In the genomic region with DNA sequence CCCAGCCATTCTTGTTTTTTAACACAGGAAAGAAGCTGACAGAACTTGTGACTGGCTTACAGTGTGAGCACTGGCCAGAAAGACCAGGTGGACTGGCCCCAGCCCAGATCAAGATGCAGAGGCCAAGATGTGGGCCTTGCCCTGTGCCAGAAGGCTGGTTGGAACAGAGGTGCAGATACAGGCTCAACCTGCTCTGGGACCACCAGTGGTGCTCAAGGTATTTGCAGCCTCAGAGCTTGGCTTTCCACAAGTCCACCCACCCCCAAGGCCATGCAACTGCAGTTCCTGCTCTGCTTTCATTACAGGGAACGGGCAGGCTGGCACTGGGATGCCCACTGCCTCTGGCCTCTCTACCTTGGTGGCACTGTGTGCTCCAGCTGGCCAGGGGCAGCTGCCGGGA, we compare ENCODE assay signal across 15 cellular contexts.
"Had no signal": no experiment of that assay in that cellular context is flagged by ENCODE, and none has a peak within 500 bp of the region (broad histone marks: within the 10 kb centered on the region; RNA-seq: fewer than 3 reads in every experiment).

No MANE protein-coding gene starts in this region.

- H2AFZ ChIP-seq: neural progenitor cell had no signal

- DNase-seq: activated CD4-positive, alpha-beta T cell treated with anti-CD3 and anti-CD28 coated beads, Interleukin-2, amount 10 ng/mL, durations not matched to agents 7 days and 5 days; activated naive CD4-positive, alpha-beta T cell; activated naive CD8-positive, alpha-beta T cell treated with anti-CD3 and anti-CD28 coated beads, Interleukin-2, amount 50 U/mL, for 24 hours; activated T-cell treated with anti-CD3 and anti-CD28 coated beads, Interleukin-2, amount 50 U/mL, for 4 hours; effector CD8-positive, alpha-beta T cell; hippocampal formation; lower lobe of right lung; midbrain; small intestine; T-cell had no signal

- ATAC-seq: activated naive CD8-positive, alpha-beta T cell treated with anti-CD3 and anti-CD28 coated beads, Interleukin-2, amount 50 U/mL, for 24 hours; activated T-cell treated with anti-CD3 and anti-CD28 coated beads, Interleukin-2, amount 50 U/mL, for 4 hours; lower lobe of right lung; T-cell had no signal

- H3K4me2 ChIP-seq: neural progenitor cell had no signal

- H3K4me3 Mint-ChIP-seq: activated CD4-positive, alpha-beta T cell treated with anti-CD3 and anti-CD28 coated beads, Interleukin-2, amount 10 ng/mL, durations not matched to agents 7 days and 5 days; activated naive CD8-positive, alpha-beta T cell treated with anti-CD3 and anti-CD28 coated beads, Interleukin-2, amount 50 U/mL, for 24 hours; activated T-cell treated with anti-CD3 and anti-CD28 coated beads, Interleukin-2, amount 50 U/mL, for 4 hours; neural progenitor cell; T-cell had no signal

- H3K27me3 ChIP-seq: ascending aorta, neural progenitor cell, right atrium auricular region, tibial nerve had no signal

- H3K27ac Mint-ChIP-seq: activated CD4-positive, alpha-beta T cell treated with anti-CD3 and anti-CD28 coated beads, Interleukin-2, amount 10 ng/mL, durations not matched to agents 7 days and 5 days; neural progenitor cell had no signal

- H3K4me1 Mint-ChIP-seq: neural progenitor cell had no signal

- H3K27ac ChIP-seq: ascending aorta, coronary artery, lower lobe of right lung, neural progenitor cell, right atrium auricular region, tibial nerve had no signal

- H3K4me1 ChIP-seq: ascending aorta, neural progenitor cell, right atrium auricular region had no signal

- H3K9ac ChIP-seq: neural progenitor cell had no signal

- H3K4me3 ChIP-seq: ascending aorta, coronary artery, lower lobe of right lung, neural progenitor cell, right atrium auricular region, tibial nerve had no signal

- H3K9me3 ChIP-seq: ascending aorta, lower lobe of right lung, right atrium auricular region, tibial nerve had no signal

- H3K27me3 Mint-ChIP-seq: activated CD4-positive, alpha-beta T cell treated with anti-CD3 and anti-CD28 coated beads, Interleukin-2, amount 10 ng/mL, durations not matched to agents 7 days and 5 days; activated naive CD8-positive, alpha-beta T cell treated with anti-CD3 and anti-CD28 coated beads, Interleukin-2, amount 50 U/mL, for 24 hours; T-cell had no signal

- H3K9me3 Mint-ChIP-seq: activated CD4-positive, alpha-beta T cell treated with anti-CD3 and anti-CD28 coated beads, Interleukin-2, amount 10 ng/mL, durations not matched to agents 7 days and 5 days; activated naive CD8-positive, alpha-beta T cell treated with anti-CD3 and anti-CD28 coated beads, Interleukin-2, amount 50 U/mL, for 24 hours; activated T-cell treated with anti-CD3 and anti-CD28 coated beads, Interleukin-2, amount 50 U/mL, for 4 hours; neural progenitor cell; T-cell had no signal
